ENCODE assay signal across 8 cellular contexts in genomic region chr1:85259118-85259865, GRCh38. TPM values are rescaled to one million over a fixed set of nuclear protein-coding genes. Genes with fewer than 3 reads are reported as not detected.
DNase-seq lines count a peak whose midpoint lies in the region; ATAC-seq and TF ChIP-seq lines count a peak whose summit lies in the region.

Gene C1orf52, minus strand, starts transcription at chr1:85259662. Its CDS starts 29 bp downstream, at chr1:85259633.

- peaks cover 5 to 24% (median 17%) of the 10 kb centered on the region in 11 experiments; a peak in 18 of 22 replicates for H3K9me3 ChIP-seq in BLaER1 treated with 17β-estradiol and CSF1 and Interleukin-3, amounts not matched to agents 10 nM and 100 nM (replicated peaks in 1 of 11)
- no peaks in the 10 kb centered on the region for H3K9me3 ChIP-seq in colonic mucosa

- no peaks in the 10 kb centered on the region for H3K27me3 ChIP-seq in BLaER1 treated with 17β-estradiol and CSF1 and Interleukin-3, amounts not matched to agents 10 nM and 100 nM
- H3K27me3 ChIP-seq in colonic mucosa (no peaks in the 10 kb centered on the region), layer of hippocampus (ENCODE audit: control insufficient read depth, insufficient read depth, low read length) (no peaks in the 10 kb centered on the region)

- peaks cover 52 to 73% (median 65%) of the 10 kb centered on the region in 11 experiments for H3K36me3 ChIP-seq in BLaER1 treated with 17β-estradiol and CSF1 and Interleukin-3, amounts not matched to agents 10 nM and 100 nM
- no peaks in the 10 kb centered on the region for H3K36me3 ChIP-seq in colonic mucosa

- intact Hi-C loops in colonic mucosa (cut with DNase I) = loop anchor here (5.0 kb wide), 2 partner anchors 147 to 317 kb away; no protein-coding TSS in a partner anchor

- ATAC-seq in HG03460 (IDR thresholded peaks at IDR 0.05; ENCODE audit: unreplicated experiment) = peak; percentile 99

- H3K4me2 ChIP-seq in BLaER1 treated with 17β-estradiol and CSF1 and Interleukin-3, amounts not matched to agents 10 nM and 100 nM = peak within 1 kb of the TSS; percentile 78 to 98 (median 94)

- DNase-seq in GM19240 (ENCODE audit: insufficient read length, low spot score) (peak; percentile 57), NCI-H524 treated with DMSO at 0.1 percent for 48 hours (lab: John Stamatoyannopoulos, UW) (peak; percentile 37), colonic mucosa (peak; percentile 97)
- peak; percentile 99 for DNase-seq in activated CD4-positive, alpha-beta T cell treated with anti-CD3 and anti-CD28 coated beads for 48 hours
- DNase-seq in stimulated activated CD4-positive, alpha-beta T cell treated with anti-CD3 and anti-CD28 coated beads, Interleukin-1b, Interleukin-23, amount 100 ng/mL, for 4 hours (ENCODE audit: low read depth in 2 of 2) = peak; percentile 98 to 99

- TF ChIP-seq CTCF in colonic mucosa (IDR thresholded peaks at IDR 0.05) = peak; percentile 99

- H3K4me3 ChIP-seq in BLaER1 treated with 17β-estradiol and CSF1 and Interleukin-3, amounts not matched to agents 10 nM and 100 nM = peak within 1 kb of the TSS; percentile 85 to 97 (median 92)
- H3K4me3 ChIP-seq in colonic mucosa = peak within 1 kb of the TSS; percentile 72

- peaks cover 22 to 51% (median 43%) of the 10 kb centered on the region in 11 experiments; a peak in 20 of 22 replicates for H4K20me1 ChIP-seq in BLaER1 treated with 17β-estradiol and CSF1 and Interleukin-3, amounts not matched to agents 10 nM and 100 nM

- peak within 1 kb of the TSS; percentile 78 to 91 (median 87) for H3K27ac ChIP-seq in BLaER1 treated with 17β-estradiol and CSF1 and Interleukin-3, amounts not matched to agents 10 nM and 100 nM
- H3K27ac ChIP-seq in colonic mucosa (peak within 1 kb of the TSS; percentile 42), layer of hippocampus (ENCODE audit: low read depth, low read length) (peak within 1 kb of the TSS; percentile 71)

- H3K9ac ChIP-seq in BLaER1 treated with 17β-estradiol and CSF1 and Interleukin-3, amounts not matched to agents 10 nM and 100 nM = peak within 1 kb of the TSS; percentile 84 to 95 (median 93)
- peak within 1 kb of the TSS; percentile 84 to 94 for H3K9ac ChIP-seq in colonic mucosa (ENCODE audit: low read depth in 2 of 2, low read length in 2 of 2)

- H3K4me1 ChIP-seq in BLaER1 treated with 17β-estradiol and CSF1 and Interleukin-3, amounts not matched to agents 10 nM and 100 nM = peaks cover 18 to 42% (median 27%) of the 10 kb centered on the region in 10 experiments
- H3K4me1 ChIP-seq in colonic mucosa = peaks cover 2% of the 10 kb centered on the region

RNA-seq across cellular contexts. Expression of gene C1orf52, which starts in this region (rescaled TPM):
- 10 to 100 TPM; 11.3 to 19.9 TPM for total RNA-seq in colonic mucosa

Comparison
In these comparisons a context has a peak if more than half of its experiments do, and no peak if none do; other contexts are left out.
1. Peak in every context shown above with its lines: DNase-seq, ATAC-seq, H3K4me3 ChIP-seq and H3K27ac ChIP-seq.
2. DNase-seq: peak in every context shown above with its lines; median percentile 99 in activated CD4-positive, alpha-beta T cell treated with anti-CD3 and anti-CD28 coated beads for 48 hours; 98 in stimulated activated CD4-positive, alpha-beta T cell treated with anti-CD3 and anti-CD28 coated beads, Interleukin-1b, Interleukin-23, amount 100 ng/mL, for 4 hours; 97 in colonic mucosa; 57 in GM19240; 37 in NCI-H524 treated with DMSO at 0.1 percent for 48 hours.